Comparison of ENCODE assay signal across 8 cellular contexts in genomic region chr12:59055204-59055839, GRCh38.
DNase-seq lines count a peak whose midpoint lies in the region; ATAC-seq and TF ChIP-seq lines count a peak whose summit lies in the region.

No MANE protein-coding gene starts in this region.

- intact Hi-C loops in PC-3 (cut with micrococcal nuclease): loop anchor here (1.0 to 5.0 kb wide), 2 partner anchors 14 to 138 kb away; no protein-coding TSS in a partner anchor

- no peak for TF ChIP-seq CTCF in PC-3 (conservative IDR thresholded peaks at IDR 0.05; ENCODE audit: low read depth, low read length)

- H4K20me1 ChIP-seq in GM23248 (ENCODE audit: insufficient read depth) (no peaks in the 10 kb centered on the region), PC-3 (ENCODE audit: low read length) (no peaks in the 10 kb centered on the region)

- H3K27ac ChIP-seq in GM23248 (peak overlapping the region; percentile 34), PC-3 (ENCODE audit: low read length) (peak overlapping the region; percentile 69)

- POLR2A ChIA-PET in PC-3 (lab: Charles Lee; ENCODE audit: unreplicated experiment): interaction anchor here (0.5 to 0.7 kb wide), 2 partner anchors 137 to 750 kb away, joined by 3 read pairs; no protein-coding TSS in a partner anchor

- BruUV-seq in PC-3 (replicated peaks; lab: Mats Ljungman, UMichigan): no TSS peak

- H3K9me2 ChIP-seq in GM23248 (ENCODE audit: insufficient read depth) (no peaks in the 10 kb centered on the region), PC-3 (replicated peaks; ENCODE audit: low read length) (no peaks in the 10 kb centered on the region)

- H3K36me3 ChIP-seq in GM23248 (ENCODE audit: low read depth): no peaks in the 10 kb centered on the region
- no peaks in the 10 kb centered on the region for H3K36me3 ChIP-seq in PC-3 (ENCODE audit: low read depth, low read length)

- DNase-seq in ELR (ENCODE audit: low read depth) (peak; percentile 90), GM23248 (peak; percentile 81), PC-3 (peak; percentile 94), iris pigment epithelial cell (ENCODE audit: low read depth) (peak; percentile 90), NCI-H187 treated with DMSO at 0.1 percent for 48 hours (lab: John Stamatoyannopoulos, UW) (no peak), KG1 (lab: John Stamatoyannopoulos, UW) (no peak)
- no peak for DNase-seq in stimulated activated naive CD4-positive, alpha-beta T cell (lab: John Stamatoyannopoulos, UW)
- DNase-seq in activated CD4-positive, alpha-beta T cell treated with anti-CD3 and anti-CD28 coated beads, Interleukin-2, amount 50 U/mL, for 4 hours: no peak

- CTCF ChIA-PET in PC-3 (lab: Charles Lee): no interaction called here

- no peaks in the 10 kb centered on the region for H3K79me2 ChIP-seq in GM23248 (ENCODE audit: insufficient read depth)
- H3K79me2 ChIP-seq in PC-3 (ENCODE audit: low read length): no peaks in the 10 kb centered on the region

- WGBS in GM23248 (ENCODE audit: low coverage in 1 of 2, low lambda C conversion rate in 2 of 2, missing lambda C conversion rate in 2 of 2), 2 experiments: 0% methylated on average over 1 of the region's 1 CpG

- peak; percentile 99 for ATAC-seq in PC-3

- H3K9ac ChIP-seq in GM23248 (no peak overlapping the region), PC-3 (ENCODE audit: low read length) (peak overlapping the region; percentile 14; the same call in 1 of the 2 replicates)

- peaks cover 23% of the 10 kb centered on the region for H3K4me1 ChIP-seq in GM23248 (ENCODE audit: insufficient read depth)
- H3K4me1 ChIP-seq in PC-3 (ENCODE audit: insufficient read depth, low read length): peaks cover 15% of the 10 kb centered on the region

- H3F3A ChIP-seq in GM23248 (ENCODE audit: insufficient read depth) (0 out of 2 replicates have a peak, but pooled peaks cover 6% of the 10 kb centered on the region), PC-3 (ENCODE audit: low read length, unreplicated experiment) (peaks cover 3% of the 10 kb centered on the region)

- H3K9me3 ChIP-seq in GM23248 (ENCODE audit: low read depth) (no peaks in the 10 kb centered on the region), PC-3 (ENCODE audit: low read length) (no peaks in the 10 kb centered on the region)

- in situ Hi-C loops in GM23248 (cut with MboI): no loop called here

- H3K4me3 ChIP-seq in GM23248: no peak overlapping the region
- H3K4me3 ChIP-seq in PC-3 (ENCODE audit: low read length): no peak overlapping the region

- peak overlapping the region; percentile 31 for H3K4me2 ChIP-seq in GM23248 (ENCODE audit: unreplicated experiment)
- peak overlapping the region; percentile 38 for H3K4me2 ChIP-seq in PC-3 (ENCODE audit: low read length)

- H3K27me3 ChIP-seq in GM23248 (replicated peaks; ENCODE audit: insufficient read depth): no peaks in the 10 kb centered on the region
- H3K27me3 ChIP-seq in PC-3 (ENCODE audit: low read length): no peaks in the 10 kb centered on the region

- H2AFZ ChIP-seq in GM23248 (no peak overlapping the region), PC-3 (ENCODE audit: low read length) (no peak overlapping the region)

Comparison
In these comparisons a context has a peak if more than half of its experiments do, and no peak if none do; other contexts are left out.
1. DNase-seq: peak in ELR (single experiment), GM23248 (single experiment), PC-3 (single experiment) and iris pigment epithelial cell (single experiment); none in stimulated activated naive CD4-positive, alpha-beta T cell (0 of 6), NCI-H187 treated with DMSO at 0.1 percent for 48 hours (single experiment), activated CD4-positive, alpha-beta T cell treated with anti-CD3 and anti-CD28 coated beads, Interleukin-2, amount 50 U/mL, for 4 hours (0 of 2) and KG1 (single experiment).